ENCODE assay signal across 8 cellular contexts in genomic region chr10:87850742-87851205, GRCh38. TPM values are rescaled to one million over a fixed set of nuclear protein-coding genes. Genes with fewer than 3 reads are reported as not detected.
DNase-seq lines count a peak whose midpoint lies in the region; ATAC-seq, FAIRE-seq and TF ChIP-seq lines count a peak whose summit lies in the region.

No MANE protein-coding gene starts in this region.

- H3K27me3 ChIP-seq in gastroesophageal sphincter: no peaks in the 10 kb centered on the region

- ATAC-seq in HG03045 (IDR thresholded peaks at IDR 0.05; ENCODE audit: unreplicated experiment) (peak; percentile 53), gastroesophageal sphincter (peak; percentile 71), HG02642 (IDR thresholded peaks at IDR 0.05; ENCODE audit: poor library complexity, unreplicated experiment) (no peak), HG03460 (IDR thresholded peaks at IDR 0.05; ENCODE audit: unreplicated experiment) (no peak)

- H3K27ac ChIP-seq in gastroesophageal sphincter: no peak overlapping the region

- no peak for TF ChIP-seq EP300 in gastroesophageal sphincter (IDR thresholded peaks at IDR 0.05)

- no peaks in the 10 kb centered on the region for H3K4me1 ChIP-seq in gastroesophageal sphincter

- DNase-seq in D721Med (ENCODE audit: insufficient read length, low spot score) (no peak), OCI-M1 (lab: John Stamatoyannopoulos, UW) (peak; percentile 81), pons (ENCODE audit: low spot score) (peak; percentile 70)
- DNase-seq in activated T-helper 9 cell treated with anti-CD3 and anti-CD28 coated beads, Interleukin-2, amount 50 U/mL, for 16 hours (ENCODE audit: low read depth): peak; percentile 15

- H3K4me3 ChIP-seq in gastroesophageal sphincter: no peak overlapping the region

- no peaks in the 10 kb centered on the region for H3K36me3 ChIP-seq in gastroesophageal sphincter

- 8 to 16% methylated on average over 5 of the region's 5 CpGs for WGBS in gastroesophageal sphincter (ENCODE audit: low coverage in 1 of 2), 2 donors

- no peaks in the 10 kb centered on the region for H3K9me3 ChIP-seq in gastroesophageal sphincter

- TF ChIP-seq CTCF in D721Med (IDR thresholded peaks at IDR 0.05; ENCODE audit: insufficient read depth, missing control alignments) (peak; percentile 73), gastroesophageal sphincter (IDR thresholded peaks at IDR 0.05) (peak; percentile 44 to 85 (median 74))

- FAIRE-seq in D721Med (lab: Jason Lieb, UNC): peak; percentile 53

- no peak for TF ChIP-seq POLR2A in gastroesophageal sphincter (IDR thresholded peaks at IDR 0.05)

RNA-seq across cellular contexts. Expression of gene KLLN, which starts 12.6 kb away (rescaled TPM):
- total RNA-seq in gastroesophageal sphincter: under 1 TPM in 3 of 4 donors, not detected in 1; 0.05 to 0.54 (median 0.19) TPM

RNA-seq across cellular contexts. Expression of gene PTEN, which starts 12.7 kb away (rescaled TPM):
- total RNA-seq in gastroesophageal sphincter: 100 to 1,000 TPM in 3 of 4 donors, 10 to 100 TPM in 1; 90.8 to 146 (median 112) TPM

RNA-seq across cellular contexts. Expression of gene ATAD1, which starts 32.7 kb away (rescaled TPM):
- 10 to 100 TPM; 36.6 to 52.8 (median 45.8) TPM for total RNA-seq in gastroesophageal sphincter

Comparison
In these comparisons a context has a peak if more than half of its experiments do, and no peak if none do; other contexts are left out.
1. ATAC-seq: peak in HG03045 (single experiment) and gastroesophageal sphincter (single experiment); none in HG02642 (single experiment) and HG03460 (single experiment).